ENCODE assay signal across 9 cellular contexts in genomic region chr7:122362473-122362872, GRCh38. TPM values are rescaled to one million over a fixed set of nuclear protein-coding genes. Genes with fewer than 3 reads are reported as not detected.
"Had no signal": no experiment of that assay in that cellular context is flagged by ENCODE, and none has a peak within 500 bp of the region (broad histone marks: within the 10 kb centered on the region; RNA-seq: fewer than 3 reads in every experiment).

No MANE protein-coding gene starts in this region.

- H3K36me3 ChIP-seq: HAP-1 had no signal

- H3K4me2 ChIP-seq: GM23338 had no signal

- H2AFZ ChIP-seq: GM23338 had no signal

- H3K27ac ChIP-seq: HL-60 had no signal

- H3K4me3 ChIP-seq: GM23338, HAP-1 had no signal

- ATAC-seq: GM23338, HCT116 had no signal

- H3K9me3 ChIP-seq: HAP-1 had no signal

- DNase-seq: H7, HFFc6, KG1 had no signal

RNA-seq across cellular contexts. Expression of gene FEZF1, which starts 57.9 kb away (rescaled TPM):
- total RNA-seq: HFFc6, HT1080 had no signal
- polyA plus RNA-seq: IgD-negative memory B cell had no signal
